Comparison of ENCODE assay signal across 8 cellular contexts in genomic region chr1:145927073-145927886, GRCh38. TPM values are rescaled to one million over a fixed set of nuclear protein-coding genes. Genes with fewer than 3 reads are reported as not detected.
DNase-seq lines count a peak whose midpoint lies in the region; ATAC-seq, FAIRE-seq and TF ChIP-seq lines count a peak whose summit lies in the region.

Gene RBM8A (minus strand): TSS chr1:145927484. CDS start chr1:145927426, 58 bp downstream.

- H2BK120ac ChIP-seq in mesenchymal stem cell (ENCODE audit: low read depth, low read length): peak within 1 kb of the TSS; percentile 64

- no peaks in the 10 kb centered on the region for H3K36me3 ChIP-seq in endocrine pancreas (ENCODE audit: control insufficient read depth, insufficient read depth, low read length)
- peaks cover 9 to 32% of the 10 kb centered on the region in 2 experiments for H3K36me3 ChIP-seq in mesenchymal stem cell (ENCODE audit: control insufficient read depth in 1 of 2, insufficient read depth in 2 of 2, low read depth in 1 of 2, low read length in 2 of 2)

- H3K4me1 ChIP-seq in endocrine pancreas (ENCODE audit: control insufficient read depth, insufficient read depth, low read length): no peaks in the 10 kb centered on the region
- peaks cover 4% of the 10 kb centered on the region for H3K4me1 ChIP-seq in mesenchymal stem cell (ENCODE audit: control insufficient read depth, insufficient read depth, low read depth, low read length)

- H2BK12ac ChIP-seq in mesenchymal stem cell (ENCODE audit: low read length in 2 of 2): no peak within 1 kb of the TSS

- peak within 1 kb of the TSS; percentile 80 for H3K4me2 ChIP-seq in mesenchymal stem cell (ENCODE audit: low read length, poor library complexity, severe bottlenecking)

- H3K9ac ChIP-seq in endocrine pancreas (ENCODE audit: control insufficient read depth, insufficient read depth, low read length): peak within 1 kb of the TSS; percentile 90
- peak within 1 kb of the TSS; percentile 93 for H3K9ac ChIP-seq in mesenchymal stem cell (ENCODE audit: low read length)

- no peak within 1 kb of the TSS for H2BK15ac ChIP-seq in mesenchymal stem cell (ENCODE audit: low read depth, poor library complexity, severe bottlenecking)

- no peak within 1 kb of the TSS for H3K14ac ChIP-seq in mesenchymal stem cell (ENCODE audit: low read length in 2 of 2)

- H3K9me3 Mint-ChIP-seq in Calu3 (ENCODE audit: low read depth, unreplicated experiment): no peaks in the 10 kb centered on the region

- peak within 1 kb of the TSS; percentile 96 for H3K27ac ChIP-seq in mesenchymal stem cell (ENCODE audit: low read length, poor library complexity, severe bottlenecking)

- peak within 1 kb of the TSS; percentile 99 for H2AK5ac ChIP-seq in mesenchymal stem cell (ENCODE audit: low read length, severe bottlenecking)

- FAIRE-seq in HTR-8/SVneo (lab: Jason Lieb, UNC): peak; percentile 78

- H3K4ac ChIP-seq in mesenchymal stem cell (ENCODE audit: low read depth in 1 of 2, low read length in 2 of 2): peak within 1 kb of the TSS in 1 of 2 experiments; percentile 82

- no TSS peak for BruUV-seq in Calu3 (replicated peaks; lab: Mats Ljungman, UMichigan)

- H3K27ac Mint-ChIP-seq in Calu3 (ENCODE audit: unreplicated experiment): no peak within 1 kb of the TSS

- H2AFZ ChIP-seq in mesenchymal stem cell (ENCODE audit: low read depth, low read length): peak within 1 kb of the TSS; percentile 77

- peak within 1 kb of the TSS; percentile 50 for H4K91ac ChIP-seq in mesenchymal stem cell (ENCODE audit: low read length)

- peak; percentile 95 for DNase-seq in Calu3
- DNase-seq in HTR-8/SVneo (ENCODE audit: insufficient read length, low spot score): peak; percentile 88
- DNase-seq in NOMO-1 treated with DMSO at 0.1 percent for 48 hours (lab: John Stamatoyannopoulos, UW; ENCODE audit: unreplicated experiment): peak; percentile 99
- peak; percentile 92 to 93 for DNase-seq in activated CD8-positive, alpha-beta memory T cell treated with anti-CD3 and anti-CD28 coated beads for 4 hours (ENCODE audit: low read depth in 2 of 2)
- DNase-seq in mesenchymal stem cell: peak; percentile 99
- DNase-seq in stimulated activated CD8-positive, alpha-beta memory T cell treated with anti-CD3 and anti-CD28 coated beads, Interleukin-12 subunit alpha, Interleukin-12 subunit beta, amount 100 ng/mL, for 4 hours (ENCODE audit: low read depth): peak; percentile 83

- H3K18ac ChIP-seq in mesenchymal stem cell (ENCODE audit: low read depth in 1 of 2, low read length in 2 of 2): peak within 1 kb of the TSS; percentile 66 to 94

- peak within 1 kb of the TSS; percentile 93 for H3K4me3 ChIP-seq in endocrine pancreas (ENCODE audit: control insufficient read depth, insufficient read depth, low read length)
- H3K4me3 ChIP-seq in mesenchymal stem cell (ENCODE audit: insufficient read depth in 1 of 2, low read depth in 1 of 2, low read length in 2 of 2): peak within 1 kb of the TSS; percentile 78 to 91

- CTCF ChIA-PET in Calu3 (lab: Charles Lee): interaction anchor here (0.5 to 2.2 kb wide), 19 partner anchors 8 to 110 kb away, joined by 3 to 17 read pairs (median 4); partner anchors contain the start of genes ANKRD34A, LIX1L, NUDT17 and PEX11B

- no peak within 1 kb of the TSS for H3K23ac ChIP-seq in mesenchymal stem cell (ENCODE audit: low read length in 2 of 2)

- intact Hi-C loops in Calu3 (cut with micrococcal nuclease; ENCODE audit: unreplicated experiment): loop anchor here (2.0 to 5.0 kb wide), 2 partner anchors 35 to 38 kb away; partner anchors contain the start of genes ANKRD34A and POLR3GL

- H3K4me1 Mint-ChIP-seq in Calu3 (ENCODE audit: low read depth, unreplicated experiment): peaks cover 16% of the 10 kb centered on the region

- H3K27me3 ChIP-seq in endocrine pancreas (ENCODE audit: control insufficient read depth, insufficient read depth, low read length) (no peaks in the 10 kb centered on the region), mesenchymal stem cell (ENCODE audit: control insufficient read depth in 1 of 2, insufficient read depth in 1 of 2, low read length in 2 of 2) (no peaks in the 10 kb centered on the region)

- peaks cover 16% of the 10 kb centered on the region for H3K36me3 Mint-ChIP-seq in Calu3 (ENCODE audit: insufficient read depth, unreplicated experiment)

- peak; percentile 88 for ATAC-seq in GM21367 (IDR thresholded peaks at IDR 0.05; ENCODE audit: unreplicated experiment)

- H3K4me3 Mint-ChIP-seq in Calu3 (ENCODE audit: low read depth, unreplicated experiment): no peak within 1 kb of the TSS

- H3K27me3 Mint-ChIP-seq in Calu3 (ENCODE audit: unreplicated experiment): no peaks in the 10 kb centered on the region

- H3K79me1 ChIP-seq in mesenchymal stem cell (replicated peaks; ENCODE audit: low read length, poor library complexity, severe bottlenecking): peaks cover 8% of the 10 kb centered on the region

- no peak within 1 kb of the TSS for H2BK5ac ChIP-seq in mesenchymal stem cell (ENCODE audit: low read depth, low read length, poor library complexity, severe bottlenecking)

- peak within 1 kb of the TSS; percentile 87 for H4K8ac ChIP-seq in mesenchymal stem cell (ENCODE audit: low read length)

- no peaks in the 10 kb centered on the region for H3K9me3 ChIP-seq in endocrine pancreas (ENCODE audit: control insufficient read depth, low read length)
- H3K9me3 ChIP-seq in mesenchymal stem cell (ENCODE audit: control insufficient read depth, low read length): no peaks in the 10 kb centered on the region

- WGBS in mesenchymal stem cell: under 1% methylated on average over 36 of the region's 41 CpGs

- TF ChIP-seq CTCF in Calu3 (IDR thresholded peaks at IDR 0.05; ENCODE audit: unreplicated experiment): peak; percentile 82

RNA-seq across cellular contexts. Expression of gene RBM8A, which starts in this region (rescaled TPM):
- total RNA-seq in Calu3 (2022): 167 and 177 TPM in 2 replicates
- 135 TPM for polyA plus RNA-seq in mesenchymal stem cell (2013, experiment 1 of 2)
- polyA plus RNA-seq in mesenchymal stem cell (2013, experiment 2 of 2): 142 TPM

Comparison
In these comparisons a context has a peak if more than half of its experiments do, and no peak if none do; other contexts are left out.
1. Peak in every context shown above with its lines: DNase-seq, ATAC-seq, H3K4me3 ChIP-seq and H3K27ac ChIP-seq.